In the genomic region with DNA sequence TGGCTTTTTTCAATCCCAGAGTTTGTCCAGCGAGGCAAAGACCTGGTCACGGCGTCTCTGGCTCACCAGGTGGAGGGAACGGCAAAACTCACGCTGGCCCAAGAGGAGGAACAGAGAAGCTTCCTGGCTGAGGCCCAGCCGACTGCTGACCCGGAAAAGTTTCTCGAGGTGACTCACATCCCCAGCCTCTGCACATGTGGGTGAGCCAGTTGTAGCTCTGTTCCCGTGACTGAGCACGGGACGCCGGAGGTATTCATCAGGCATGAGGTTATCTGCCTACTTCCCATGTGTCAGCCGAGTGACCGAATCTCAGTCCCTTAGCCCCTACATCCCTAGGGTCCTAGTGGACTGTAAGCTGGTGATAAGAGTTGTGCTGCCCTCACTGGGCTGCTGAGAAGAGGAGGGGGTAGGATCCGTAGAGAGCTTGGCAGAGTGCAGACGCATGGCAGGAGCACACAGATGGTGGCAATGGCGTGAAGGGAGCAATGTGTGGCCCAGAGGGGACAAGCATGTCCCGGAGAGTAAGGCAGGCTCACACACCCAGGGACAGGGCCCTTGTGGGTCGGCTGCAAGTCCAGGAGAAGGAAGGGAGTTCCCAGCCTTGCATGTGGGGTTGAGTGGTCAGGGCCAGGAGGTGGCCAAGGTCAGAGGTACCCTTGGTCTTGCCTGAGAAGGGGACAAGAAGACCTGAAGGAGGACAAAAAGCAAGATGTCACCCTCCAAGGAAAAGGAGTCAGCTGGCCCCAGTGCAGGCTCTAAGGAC, we compare ENCODE assay signal across 10 cellular contexts. TPM values are rescaled to one million over a fixed set of nuclear protein-coding genes. Genes with fewer than 3 reads are reported as not detected.
A peak's percentile ranks its signal among the peaks of the same experiment; 100 is the strongest.
DNase-seq lines count a peak whose midpoint lies in the region; ATAC-seq and TF ChIP-seq lines count a peak whose summit lies in the region.
"Had no signal": no experiment of that assay in that cellular context is flagged by ENCODE, and none has a peak within 500 bp of the region (broad histone marks: within the 10 kb centered on the region; RNA-seq: fewer than 3 reads in every experiment).

No MANE protein-coding gene starts in this region.

- intact Hi-C loops in colonic mucosa (cut with DNase I), result no loop called here
- intact Hi-C loops in activated T-helper 2 cell treated with anti-CD3 and anti-CD28 coated beads, Interferon-gamma antibody, Interleukin-2, Interleukin-4, amounts not matched to agents 10 μg/mL and 5 μg/mL and 100 μg/mL, durations not matched to agents 14 hours and 24 hours and 36 hours (cut with micrococcal nuclease), result no loop called here

- H3K27me3 ChIP-seq in colonic mucosa, result no peaks in the 10 kb centered on the region

- H3K9me3 ChIP-seq in colonic mucosa, result no peaks in the 10 kb centered on the region

- no peaks in the 10 kb centered on the region for H3K4me1 ChIP-seq in colonic mucosa

- peaks cover 2% of the 10 kb centered on the region for H3K4me1 Mint-ChIP-seq in activated T-cell treated with anti-CD3 and anti-CD28 coated beads, Interleukin-2, amount 50 U/mL, for 4 hours (ENCODE audit: low read depth)
- H3K4me1 Mint-ChIP-seq in activated T-helper 2 cell treated with anti-CD3 and anti-CD28 coated beads, Interferon-gamma antibody, Interleukin-2, Interleukin-4, amounts not matched to agents 10 μg/mL and 5 μg/mL and 100 μg/mL, durations not matched to agents 14 hours and 24 hours and 36 hours (ENCODE audit: low read depth), result peaks cover 4% of the 10 kb centered on the region

- H3K4me3 ChIP-seq in colonic mucosa, result no peak overlapping the region

- H3K27me3 Mint-ChIP-seq in activated T-cell treated with anti-CD3 and anti-CD28 coated beads, Interleukin-2, amount 50 U/mL, for 4 hours (ENCODE audit: low read depth), result peaks cover 2% of the 10 kb centered on the region
- no peaks in the 10 kb centered on the region for H3K27me3 Mint-ChIP-seq in activated T-helper 2 cell treated with anti-CD3 and anti-CD28 coated beads, Interferon-gamma antibody, Interleukin-2, Interleukin-4, amounts not matched to agents 10 μg/mL and 5 μg/mL and 100 μg/mL, durations not matched to agents 14 hours and 24 hours and 36 hours (ENCODE audit: low read depth)

- H3K4me3 Mint-ChIP-seq in activated T-cell treated with anti-CD3 and anti-CD28 coated beads, Interleukin-2, amount 50 U/mL, for 4 hours, result no peak overlapping the region
- H3K4me3 Mint-ChIP-seq in activated T-helper 2 cell treated with anti-CD3 and anti-CD28 coated beads, Interferon-gamma antibody, Interleukin-2, Interleukin-4, amounts not matched to agents 10 μg/mL and 5 μg/mL and 100 μg/mL, durations not matched to agents 14 hours and 24 hours and 36 hours (ENCODE audit: low read depth), result no peak overlapping the region

- no peak overlapping the region for H3K27ac ChIP-seq in colonic mucosa

- H3K36me3 Mint-ChIP-seq in activated T-cell treated with anti-CD3 and anti-CD28 coated beads, Interleukin-2, amount 50 U/mL, for 4 hours (ENCODE audit: insufficient read depth), result no peaks in the 10 kb centered on the region
- H3K36me3 Mint-ChIP-seq in activated T-helper 2 cell treated with anti-CD3 and anti-CD28 coated beads, Interferon-gamma antibody, Interleukin-2, Interleukin-4, amounts not matched to agents 10 μg/mL and 5 μg/mL and 100 μg/mL, durations not matched to agents 14 hours and 24 hours and 36 hours (ENCODE audit: low read depth), result no peaks in the 10 kb centered on the region

- H3K27ac Mint-ChIP-seq in activated T-helper 2 cell treated with anti-CD3 and anti-CD28 coated beads, Interferon-gamma antibody, Interleukin-2, Interleukin-4, amounts not matched to agents 10 μg/mL and 5 μg/mL and 100 μg/mL, durations not matched to agents 14 hours and 24 hours and 36 hours, result no peak overlapping the region

- ATAC-seq in activated T-cell treated with anti-CD3 and anti-CD28 coated beads, Interleukin-2, amount 50 U/mL, for 4 hours, result no peak
- no peak for ATAC-seq in HG03039 (IDR thresholded peaks at IDR 0.05; ENCODE audit: unreplicated experiment)

- H3K9ac ChIP-seq in colonic mucosa (ENCODE audit: low read depth in 2 of 2, low read length in 2 of 2), result no peak overlapping the region

- H3K36me3 ChIP-seq in colonic mucosa, result no peaks in the 10 kb centered on the region

- no peak for TF ChIP-seq CTCF in colonic mucosa (IDR thresholded peaks at IDR 0.05)

- no peaks in the 10 kb centered on the region for H3K9me3 Mint-ChIP-seq in activated T-cell treated with anti-CD3 and anti-CD28 coated beads, Interleukin-2, amount 50 U/mL, for 4 hours
- no peaks in the 10 kb centered on the region for H3K9me3 Mint-ChIP-seq in activated T-helper 2 cell treated with anti-CD3 and anti-CD28 coated beads, Interferon-gamma antibody, Interleukin-2, Interleukin-4, amounts not matched to agents 10 μg/mL and 5 μg/mL and 100 μg/mL, durations not matched to agents 14 hours and 24 hours and 36 hours

- DNase-seq in COLO829 (ENCODE audit: low spot score) (peak; percentile 51), M059J (ENCODE audit: low read depth) (peak; percentile 90), colonic mucosa (peak; percentile 7), lung microvascular endothelial cell (ENCODE audit: low read depth in 2 of 2) (peak; percentile 95 to 96), GM19238 (ENCODE audit: insufficient read length, low spot score) (no peak)
- no peak for DNase-seq in activated T-cell treated with anti-CD3 and anti-CD28 coated beads, Interleukin-2, amount 50 U/mL, for 4 hours
- no peak for DNase-seq in activated T-helper 2 cell treated with anti-CD3 and anti-CD28 coated beads, Interferon-gamma antibody, Interleukin-2, Interleukin-4, amounts not matched to agents 10 μg/mL and 5 μg/mL and 100 μg/mL, durations not matched to agents 14 hours and 24 hours and 36 hours (ENCODE audit: low spot score)
- DNase-seq: DMS79 treated with DMSO at 0.1 percent for 48 hours, KG1 had no signal

RNA-seq across cellular contexts. Expression of gene EVC, which starts 42.9 kb away (rescaled TPM):
- total RNA-seq in M059J (2014; rRNA removed; shearing (Covaris generic)), result 8.3 and 14.5 TPM in 2 replicates
- total RNA-seq in colonic mucosa, result 1 to 10 TPM; 1.1 to 4.1 TPM
- total RNA-seq in lung microvascular endothelial cell, result 8.5 and 17.5 TPM in 2 replicates
- total RNA-seq in activated T-cell treated with anti-CD3 and anti-CD28 coated beads, Interleukin-2, amount 50 U/mL, for 4 hours, result 1 to 10 TPM; 1.1 to 3.0 (median 1.4) TPM
- 1.7 and 2.0 TPM in 2 replicates for total RNA-seq in activated T-helper 2 cell treated with anti-CD3 and anti-CD28 coated beads, Interferon-gamma antibody, Interleukin-2, Interleukin-4, amounts not matched to agents 10 μg/mL and 5 μg/mL and 100 μg/mL, durations not matched to agents 14 hours and 24 hours and 36 hours

RNA-seq across cellular contexts. Expression of gene EVC2, which starts 45.6 kb away (rescaled TPM):
- total RNA-seq in M059J (2014; rRNA removed; shearing (Covaris generic)), result 2.5 and 5.5 TPM in 2 replicates
- total RNA-seq in colonic mucosa, result under 1 TPM; 0.49 to 0.93 TPM
- 6.3 and 10.1 TPM in 2 replicates for total RNA-seq in lung microvascular endothelial cell
- total RNA-seq in activated T-cell treated with anti-CD3 and anti-CD28 coated beads, Interleukin-2, amount 50 U/mL, for 4 hours, result under 1 TPM; 0.63 to 0.78 (median 0.76) TPM
- 0.43 and 0.67 TPM in 2 replicates for total RNA-seq in activated T-helper 2 cell treated with anti-CD3 and anti-CD28 coated beads, Interferon-gamma antibody, Interleukin-2, Interleukin-4, amounts not matched to agents 10 μg/mL and 5 μg/mL and 100 μg/mL, durations not matched to agents 14 hours and 24 hours and 36 hours

Comparison
In these comparisons a context has a peak if more than half of its experiments do, and no peak if none do; other contexts are left out.
1. DNase-seq: peak in COLO829 (single experiment), M059J (single experiment), colonic mucosa (single experiment) and lung microvascular endothelial cell (2 of 2); none in activated T-cell treated with anti-CD3 and anti-CD28 coated beads, Interleukin-2, amount 50 U/mL, for 4 hours (single experiment), GM19238 (single experiment) and activated T-helper 2 cell treated with anti-CD3 and anti-CD28 coated beads, Interferon-gamma antibody, Interleukin-2, Interleukin-4, amounts not matched to agents 10 μg/mL and 5 μg/mL and 100 μg/mL, durations not matched to agents 14 hours and 24 hours and 36 hours (single experiment).